In genomic region chr4:152936446-152937279, GRCh38 we compare ENCODE assay signal across 8 cellular contexts. TPM values are rescaled to one million over a fixed set of nuclear protein-coding genes. Genes with fewer than 3 reads are reported as not detected.
DNase-seq lines count a peak whose midpoint lies in the region; ATAC-seq, FAIRE-seq and TF ChIP-seq lines count a peak whose summit lies in the region.

No MANE protein-coding gene starts in this region.

- no peaks in the 10 kb centered on the region for H3K27me3 Mint-ChIP-seq in MCF 10A (ENCODE audit: insufficient read depth, unreplicated experiment)

- peak overlapping the region; percentile 84 for H3K4me3 Mint-ChIP-seq in MCF 10A (ENCODE audit: unreplicated experiment)

- no peaks in the 10 kb centered on the region for H3K9me3 Mint-ChIP-seq in MCF 10A (ENCODE audit: unreplicated experiment)

- H3K27me3 ChIP-seq in small intestine (ENCODE audit: control insufficient read depth in 2 of 2, insufficient read depth in 2 of 2, low read length in 2 of 2): no peaks in the 10 kb centered on the region

- POLR2A ChIA-PET in MCF 10A (lab: Yijun Ruan, JAX): interaction anchor here (0.8 to 3.9 kb wide), 20 partner anchors 8 to 191 kb away, joined by 3 to 49 read pairs (median 6); partner anchors contain the start of gene TIGD4

- CTCF ChIA-PET in MCF 10A (lab: Yijun Ruan, JAX): interaction anchor here (0.7 to 2.2 kb wide), 11 partner anchors 11 to 193 kb away, joined by 3 to 12 read pairs (median 3); no protein-coding TSS in a partner anchor

- no TSS peak for BruUV-seq in MCF 10A (replicated peaks; lab: Mats Ljungman, UMichigan)

- H3K27ac Mint-ChIP-seq in MCF 10A (ENCODE audit: low read depth, unreplicated experiment): no peak overlapping the region

- DNase-seq in stimulated activated CD4-positive, alpha-beta T cell treated with anti-CD3 and anti-CD28 coated beads, Interleukin-12 subunit alpha, Interleukin-12 subunit beta, amount 100 ng/mL, for 4 hours: peak; percentile 11
- DNase-seq in stimulated activated CD4-positive, alpha-beta T cell treated with anti-CD3 and anti-CD28 coated beads, Interleukin-4, amount 100 ng/mL, for 24 hours: no peak
- DNase-seq in NCI-H748 (lab: John Stamatoyannopoulos, UW; ENCODE audit: unreplicated experiment) (peak; percentile 58), MCF 10A (ENCODE audit: unreplicated experiment) (peak; percentile 46), iPS-NIHi7 (ENCODE audit: extremely low spot score) (peak; percentile 64), small intestine (peak; percentile 44), middle frontal gyrus (ENCODE audit: extremely low spot score, low spot score) (no peak)

- H3K36me3 Mint-ChIP-seq in MCF 10A (ENCODE audit: insufficient read depth, unreplicated experiment): no peaks in the 10 kb centered on the region

- ATAC-seq in HG03457 (IDR thresholded peaks at IDR 0.05; ENCODE audit: unreplicated experiment): no peak

- H3K4me1 Mint-ChIP-seq in MCF 10A (ENCODE audit: insufficient read depth, unreplicated experiment): peaks cover 16% of the 10 kb centered on the region

- peaks cover 0 to 2% of the 10 kb centered on the region in 2 donors for H3K4me1 ChIP-seq in small intestine (ENCODE audit: control insufficient read depth in 2 of 2, insufficient read depth in 1 of 2, low read depth in 1 of 2, low read length in 1 of 2)

- WGBS in small intestine, 3 donors: 0 to 1% (median 0%) methylated on average over 61 to 85 of the region's 85 CpGs

- H3K36me3 ChIP-seq in small intestine (ENCODE audit: control insufficient read depth in 2 of 2, insufficient read depth in 2 of 2, low read length in 2 of 2): no peaks in the 10 kb centered on the region

- H3K27ac ChIP-seq in small intestine (ENCODE audit: low read depth in 1 of 2, low read length in 1 of 2): peak overlapping the region; percentile 81 to 98

- no peak for TF ChIP-seq CTCF in MCF 10A (IDR thresholded peaks at IDR 0.05; ENCODE audit: unreplicated experiment)

- no peak for FAIRE-seq in small intestine (lab: Jason Lieb, UNC)

- intact Hi-C loops in MCF 10A (cut with micrococcal nuclease): loop anchor here (1.0 to 5.0 kb wide), 4 partner anchors 36 to 192 kb away; no protein-coding TSS in a partner anchor

- peak overlapping the region; percentile 56 to 92 for H3K4me3 ChIP-seq in small intestine (ENCODE audit: low read depth in 1 of 2, low read length in 2 of 2)

- H3K9me3 ChIP-seq in small intestine (ENCODE audit: control insufficient read depth, low read depth): no peaks in the 10 kb centered on the region

RNA-seq across cellular contexts. Expression of gene FHDC1, which starts 0.5 kb away (rescaled TPM):
- total RNA-seq in MCF 10A (2022): 2.0 and 2.7 TPM in 2 replicates
- 10 to 100 TPM in 1 of 3 donors, 1 to 10 TPM in 2; 3.7 to 12.7 (median 9.7) TPM for polyA plus RNA-seq in small intestine

Comparison
In these comparisons a context has a peak if more than half of its experiments do, and no peak if none do; other contexts are left out.
1. DNase-seq: peak in stimulated activated CD4-positive, alpha-beta T cell treated with anti-CD3 and anti-CD28 coated beads, Interleukin-12 subunit alpha, Interleukin-12 subunit beta, amount 100 ng/mL, for 4 hours (single experiment), NCI-H748 (single experiment), MCF 10A (single experiment), iPS-NIHi7 (single experiment) and small intestine (single experiment); none in stimulated activated CD4-positive, alpha-beta T cell treated with anti-CD3 and anti-CD28 coated beads, Interleukin-4, amount 100 ng/mL, for 24 hours (single experiment) and middle frontal gyrus (single experiment).